9 cellular contexts compared by ENCODE assay signal in the genomic region with DNA sequence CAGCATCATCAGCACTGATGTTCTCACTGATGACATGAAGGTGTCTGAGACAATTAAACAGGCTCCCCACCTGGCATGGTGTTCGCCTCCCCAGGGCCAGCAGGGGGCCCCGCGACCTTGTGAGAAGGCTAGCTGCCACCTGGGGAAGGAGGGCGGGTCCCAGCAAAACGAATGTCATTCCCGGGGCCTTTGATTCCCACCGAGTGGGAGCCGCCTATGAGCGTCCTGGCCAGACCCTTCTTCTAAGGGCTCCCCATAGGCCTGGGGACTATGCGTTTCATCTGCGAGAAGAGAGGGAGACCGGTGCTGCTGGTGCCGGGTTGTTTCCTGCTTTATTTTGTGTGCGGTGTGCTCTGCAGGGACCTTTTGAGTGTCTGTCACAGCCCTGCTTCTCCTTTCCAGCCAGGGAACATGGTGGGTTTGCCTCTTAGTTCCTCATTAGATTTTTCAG. TPM values are rescaled to one million over a fixed set of nuclear protein-coding genes. Genes with fewer than 3 reads are reported as not detected.
DNase-seq lines count a peak whose midpoint lies in the region; ATAC-seq and TF ChIP-seq lines count a peak whose summit lies in the region.
"Had no signal": no experiment of that assay in that cellular context is flagged by ENCODE, and none has a peak within 500 bp of the region (broad histone marks: within the 10 kb centered on the region; RNA-seq: fewer than 3 reads in every experiment).

No MANE protein-coding gene starts in this region.

- H3K9me3 ChIP-seq in BE2C = no peaks in the 10 kb centered on the region

- TF ChIP-seq CTCF in BE2C (IDR thresholded peaks at IDR 0.05; ENCODE audit: low read depth, low read length) (peak; percentile 72), foreskin keratinocyte (conservative IDR thresholded peaks at IDR 0.05) (peak; percentile 84)

- H3K4me1 ChIP-seq in BE2C = no peaks in the 10 kb centered on the region
- no peaks in the 10 kb centered on the region for H3K4me1 ChIP-seq in foreskin keratinocyte

- peak; percentile 70 for DNase-seq in BE2C
- DNase-seq in NOMO-1 treated with DMSO at 0.1 percent for 48 hours (lab: John Stamatoyannopoulos, UW; ENCODE audit: unreplicated experiment) = peak; percentile 85
- peak; percentile 36 for DNase-seq in activated T-cell treated with anti-CD3 and anti-CD28 coated beads for 4 hours
- DNase-seq in foreskin keratinocyte = peak; percentile 6 to 30
- peak; percentile 18 for DNase-seq in renal cortical epithelial cell (ENCODE audit: low read depth)

- H3K27ac ChIP-seq in foreskin keratinocyte = no peak overlapping the region

- ATAC-seq in GM19025 (IDR thresholded peaks at IDR 0.05; ENCODE audit: low read depth, unreplicated experiment) (peak; percentile 85), HG03175 (IDR thresholded peaks at IDR 0.05; ENCODE audit: unreplicated experiment) (peak; percentile 96), foreskin keratinocyte (peak; percentile 92), GM18870 (IDR thresholded peaks at IDR 0.05; ENCODE audit: unreplicated experiment) (no peak)

- H3K4me3 ChIP-seq in BE2C (ENCODE audit: low read depth, low read length) = no peak overlapping the region

- peaks cover 2% of the 10 kb centered on the region; the same call in 1 of the 2 replicates for H3K27me3 ChIP-seq in BE2C
- peaks cover 47% of the 10 kb centered on the region for H3K27me3 ChIP-seq in foreskin keratinocyte

- H3K36me3 ChIP-seq in BE2C = no peaks in the 10 kb centered on the region

RNA-seq across cellular contexts. Expression of gene MINDY4B, which starts 20.5 kb away (rescaled TPM):
- not detected for polyA plus RNA-seq in BE2C (2012; ENCODE audit: insufficient read depth, insufficient read length, low read depth)
- not detected in 2 replicates for total RNA-seq in foreskin keratinocyte
- not detected in 2 replicates for polyA plus RNA-seq in foreskin keratinocyte
- not detected in 2 replicates for total RNA-seq in renal cortical epithelial cell
- total RNA-seq: LHCN-M2 had no signal

RNA-seq across cellular contexts. Expression of gene CLRN1, which starts 46.8 kb away (rescaled TPM):
- not detected for polyA plus RNA-seq in BE2C (2012; ENCODE audit: insufficient read depth, insufficient read length, low read depth)
- not detected in 2 replicates for total RNA-seq in foreskin keratinocyte
- not detected in 2 replicates for polyA plus RNA-seq in foreskin keratinocyte
- total RNA-seq in renal cortical epithelial cell = not detected in 2 replicates
- total RNA-seq: LHCN-M2 had no signal

Comparison
In these comparisons a context has a peak if more than half of its experiments do, and no peak if none do; other contexts are left out.
1. DNase-seq: peak in every context shown above with its lines; median percentile 85 in NOMO-1 treated with DMSO at 0.1 percent for 48 hours; 70 in BE2C; 36 in activated T-cell treated with anti-CD3 and anti-CD28 coated beads for 4 hours; 18 in foreskin keratinocyte; 18 in renal cortical epithelial cell.